15 cellular contexts compared by ENCODE assay signal in genomic region chr7:116614509-116615285, GRCh38.
"Had no signal": no experiment of that assay in that cellular context is flagged by ENCODE, and none has a peak within 500 bp of the region (broad histone marks: within the 10 kb centered on the region; RNA-seq: fewer than 3 reads in every experiment).

No MANE protein-coding gene starts in this region.

- H3K4me3 Mint-ChIP-seq: activated B cell treated with CpG ODN at 0.5 μM for 24 hours; activated CD4-positive, alpha-beta T cell treated with anti-CD3 and anti-CD28 coated beads, Interleukin-2, amount 10 ng/mL, durations not matched to agents 7 days and 5 days; activated naive CD4-positive, alpha-beta T cell treated with anti-CD3 and anti-CD28 coated beads for 36 hours; central memory CD8-positive, alpha-beta T cell; endodermal cell; T-helper 1 cell treated with Interleukin-12 subunit alpha and Interleukin-12 subunit beta and Interleukin-4 antibody, amounts not matched to agents 30 μg/mL and 1 μg/mL, for 36 hours had no signal

- H3K9me3 Mint-ChIP-seq: activated B cell treated with CpG ODN at 0.5 μM for 24 hours; activated CD4-positive, alpha-beta T cell treated with anti-CD3 and anti-CD28 coated beads, Interleukin-2, amount 10 ng/mL, durations not matched to agents 7 days and 5 days; activated naive CD4-positive, alpha-beta T cell treated with anti-CD3 and anti-CD28 coated beads for 36 hours; central memory CD8-positive, alpha-beta T cell; endodermal cell; T-helper 1 cell treated with Interleukin-12 subunit alpha and Interleukin-12 subunit beta and Interleukin-4 antibody, amounts not matched to agents 30 μg/mL and 1 μg/mL, for 36 hours had no signal

- H3K27ac Mint-ChIP-seq: activated B cell treated with CpG ODN at 0.5 μM for 24 hours; activated CD4-positive, alpha-beta T cell treated with anti-CD3 and anti-CD28 coated beads, Interleukin-2, amount 10 ng/mL, durations not matched to agents 7 days and 5 days; activated naive CD4-positive, alpha-beta T cell treated with anti-CD3 and anti-CD28 coated beads for 36 hours; endodermal cell; T-helper 1 cell treated with Interleukin-12 subunit alpha and Interleukin-12 subunit beta and Interleukin-4 antibody, amounts not matched to agents 30 μg/mL and 1 μg/mL, for 36 hours had no signal

- H3K4me1 Mint-ChIP-seq: activated B cell treated with CpG ODN at 0.5 μM for 24 hours; activated CD4-positive, alpha-beta T cell treated with anti-CD3 and anti-CD28 coated beads, Interleukin-2, amount 10 ng/mL, durations not matched to agents 7 days and 5 days; central memory CD8-positive, alpha-beta T cell had no signal

- ATAC-seq: esophagus mucosa, left ventricle myocardium superior, sciatic nerve had no signal

- DNase-seq: activated B cell treated with CpG ODN at 0.5 μM for 24 hours; activated CD4-positive, alpha-beta T cell treated with anti-CD3 and anti-CD28 coated beads, Interleukin-2, amount 10 ng/mL, durations not matched to agents 7 days and 5 days; activated CD8-positive, alpha-beta memory T cell treated with anti-CD3 and anti-CD28 coated beads for 24 hours; activated naive CD4-positive, alpha-beta T cell treated with anti-CD3 and anti-CD28 coated beads for 36 hours; cortex of kidney; endodermal cell; left ventricle myocardium superior; posterior cingulate gyrus; stimulated activated CD4-positive, alpha-beta T cell treated with anti-CD3 and anti-CD28 coated beads, Interleukin-12 subunit alpha, Interleukin-12 subunit beta, amount 100 ng/mL, for 4 hours; stimulated activated naive CD4-positive, alpha-beta T cell; substantia nigra had no signal
